10 cellular contexts compared by ENCODE assay signal in the genomic region with DNA sequence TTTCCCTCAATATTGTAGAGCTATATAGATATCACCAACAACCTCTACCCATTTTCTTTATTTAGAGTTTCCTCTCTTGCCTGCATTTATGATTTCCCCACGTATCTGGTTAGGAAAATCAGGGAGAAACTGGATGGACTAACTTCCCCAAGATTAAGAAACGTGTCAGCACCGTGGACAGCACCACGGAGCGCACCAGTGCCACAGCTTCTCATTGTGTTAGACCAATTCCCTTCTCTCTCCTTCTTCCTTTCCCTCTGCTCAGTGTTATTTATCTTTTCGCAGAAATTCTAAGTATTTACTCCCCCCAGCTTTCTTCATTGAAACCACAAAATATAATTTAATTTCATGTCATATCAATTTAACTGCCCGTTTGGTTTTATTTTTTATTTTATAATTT.
DNase-seq lines count a peak whose midpoint lies in the region; ATAC-seq, FAIRE-seq and TF ChIP-seq lines count a peak whose summit lies in the region.
"Had no signal": no experiment of that assay in that cellular context is flagged by ENCODE, and none has a peak within 500 bp of the region (broad histone marks: within the 10 kb centered on the region; RNA-seq: fewer than 3 reads in every experiment).

No MANE protein-coding gene starts in this region.

- H3K4me3 ChIP-seq in AG10803 (ENCODE audit: low read length) (no peak overlapping the region), kidney epithelial cell (ENCODE audit: low read depth, low read length) (no peak overlapping the region)
- H3K4me3 ChIP-seq: SJSA1, skin epidermis had no signal

- ATAC-seq in HG02642 (IDR thresholded peaks at IDR 0.05; ENCODE audit: poor library complexity, unreplicated experiment) (no peak), GM21423 (IDR thresholded peaks at IDR 0.05; ENCODE audit: unreplicated experiment) (no peak), GM21619 (IDR thresholded peaks at IDR 0.05; ENCODE audit: unreplicated experiment) (no peak)

- DNase-seq in AG10803 (ENCODE audit: low read depth) (peak; percentile 50), HTR-8/SVneo (ENCODE audit: insufficient read length, low spot score) (peak; percentile 9), brain pericyte (ENCODE audit: low read depth, low spot score) (peak; percentile 33), kidney epithelial cell (ENCODE audit: low read depth) (peak; percentile 31), NAMALWA (ENCODE audit: low spot score) (no peak)

- H3K36me3 ChIP-seq in kidney epithelial cell (ENCODE audit: control insufficient read depth, insufficient read depth, low read length) = no peaks in the 10 kb centered on the region
- H3K36me3 ChIP-seq: SJSA1 had no signal

- H3K27me3 ChIP-seq in kidney epithelial cell (ENCODE audit: control insufficient read depth, insufficient read depth, low read length) = no peaks in the 10 kb centered on the region
- H3K27me3 ChIP-seq: SJSA1 had no signal

- TF ChIP-seq CTCF in AG10803 (conservative IDR thresholded peaks at IDR 0.05; ENCODE audit: low read length) = no peak
- no peak for TF ChIP-seq CTCF in kidney epithelial cell (IDR thresholded peaks at IDR 0.05; ENCODE audit: insufficient read depth, low read length, poor library complexity, severe bottlenecking)

- FAIRE-seq in HTR-8/SVneo (lab: Jason Lieb, UNC) = no peak
